ENCODE assay signal across 11 cellular contexts in the genomic region with DNA sequence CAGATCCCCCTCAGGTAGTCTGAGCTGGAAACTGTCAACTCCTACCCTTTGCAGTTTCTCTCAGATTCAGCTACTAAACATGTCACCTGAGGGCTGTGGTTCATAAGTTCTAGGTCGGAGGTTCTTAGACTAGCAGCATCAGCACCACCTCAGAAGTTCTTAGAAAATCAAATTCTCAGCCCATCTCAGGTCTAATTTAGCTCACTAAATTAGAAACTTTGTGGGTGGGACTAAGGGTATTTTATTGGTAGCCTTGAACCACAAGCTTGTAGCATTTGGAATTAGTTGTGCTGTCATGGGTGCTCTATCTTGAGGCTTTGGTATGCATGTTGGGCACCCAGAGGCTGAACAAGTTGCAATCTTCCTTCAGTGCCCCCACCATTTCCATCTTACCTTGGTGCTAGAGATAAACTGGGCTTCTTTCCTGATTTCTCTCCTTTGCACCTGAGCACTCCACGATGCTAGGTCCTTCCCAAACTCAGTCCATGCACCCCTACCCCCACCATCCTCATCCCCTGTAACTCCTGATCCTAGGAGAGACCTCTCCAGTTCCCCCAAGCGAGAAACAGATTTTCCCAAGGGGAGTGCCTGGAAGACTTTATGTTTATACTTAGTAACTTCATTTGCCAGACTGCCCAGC. TPM values are rescaled to one million over a fixed set of nuclear protein-coding genes. Genes with fewer than 3 reads are reported as not detected.
DNase-seq lines count a peak whose midpoint lies in the region; ATAC-seq, FAIRE-seq and TF ChIP-seq lines count a peak whose summit lies in the region.
"Had no signal": no experiment of that assay in that cellular context is flagged by ENCODE, and none has a peak within 500 bp of the region (broad histone marks: within the 10 kb centered on the region; RNA-seq: fewer than 3 reads in every experiment).

No MANE protein-coding gene starts in this region.

- no peak for TF ChIP-seq POLR2A in GM12891 (IDR thresholded peaks at IDR 0.05; ENCODE audit: low read depth, low read length)

- H3K4me2 ChIP-seq in KMS-11, result peak overlapping the region; percentile 16; the same call in 1 of the 2 replicates

- no peaks in the 10 kb centered on the region for H3K9me3 Mint-ChIP-seq in activated naive CD8-positive, alpha-beta T cell treated with anti-CD3 and anti-CD28 coated beads, Interleukin-2, amount 50 U/mL, for 24 hours
- no peaks in the 10 kb centered on the region for H3K9me3 Mint-ChIP-seq in osteocyte (ENCODE audit: unreplicated experiment)

- no peaks in the 10 kb centered on the region for H3K79me2 ChIP-seq in KMS-11 (ENCODE audit: insufficient read depth, low read depth)

- H3K36me3 Mint-ChIP-seq in activated naive CD8-positive, alpha-beta T cell treated with anti-CD3 and anti-CD28 coated beads, Interleukin-2, amount 50 U/mL, for 24 hours (ENCODE audit: low read depth), result peaks cover 10% of the 10 kb centered on the region
- H3K36me3 Mint-ChIP-seq in osteocyte (ENCODE audit: unreplicated experiment), result no peaks in the 10 kb centered on the region

- H2AFZ ChIP-seq in KMS-11 (ENCODE audit: low read depth), result 0 out of 2 replicates have a peak overlapping the region, but pooled peaks have one; percentile 10

- H3K9ac ChIP-seq in KMS-11, result no peak overlapping the region

- H3K4me3 Mint-ChIP-seq in activated naive CD8-positive, alpha-beta T cell treated with anti-CD3 and anti-CD28 coated beads, Interleukin-2, amount 50 U/mL, for 24 hours, result peak overlapping the region; percentile 58
- no peak overlapping the region for H3K4me3 Mint-ChIP-seq in osteocyte (ENCODE audit: unreplicated experiment)

- no peaks in the 10 kb centered on the region for H4K20me1 ChIP-seq in KMS-11 (ENCODE audit: insufficient read depth)

- H3K4me3 ChIP-seq in KMS-11 (IDR thresholded peaks at IDR 0.05; ENCODE audit: insufficient read depth, low read depth, low read length), result no peak overlapping the region

- H3K27me3 ChIP-seq in KMS-11 (ENCODE audit: insufficient read depth, low read depth), result no peaks in the 10 kb centered on the region
- H3K27me3 ChIP-seq: neutrophil had no signal

- TF ChIP-seq CTCF in KMS-11 (conservative IDR thresholded peaks at IDR 0.05; ENCODE audit: low read depth, low read length) (no peak), osteocyte (IDR thresholded peaks at IDR 0.05) (no peak)

- peak overlapping the region; percentile 88 for H3K27ac Mint-ChIP-seq in activated naive CD8-positive, alpha-beta T cell treated with anti-CD3 and anti-CD28 coated beads, Interleukin-2, amount 50 U/mL, for 24 hours
- H3K27ac Mint-ChIP-seq in osteocyte (ENCODE audit: unreplicated experiment), result peak overlapping the region; percentile 59

- no peak overlapping the region; the same call in 1 of the 2 replicates for H3K27ac ChIP-seq in KMS-11
- H3K27ac ChIP-seq: neutrophil had no signal

- peak; percentile 26 for FAIRE-seq in GM12891 (lab: Jason Lieb, UNC)

- H3K4me1 Mint-ChIP-seq in activated naive CD8-positive, alpha-beta T cell treated with anti-CD3 and anti-CD28 coated beads, Interleukin-2, amount 50 U/mL, for 24 hours, result peaks cover 90% of the 10 kb centered on the region
- peaks cover 13% of the 10 kb centered on the region for H3K4me1 Mint-ChIP-seq in osteocyte (ENCODE audit: unreplicated experiment)

- H3K4me1 ChIP-seq in KMS-11 (ENCODE audit: low read depth, poor library complexity, severe bottlenecking), result peaks cover 47% of the 10 kb centered on the region

- intact Hi-C loops in posterior vena cava (cut with DNase I), result no loop called here

- peak; percentile 70 for ATAC-seq in activated naive CD8-positive, alpha-beta T cell treated with anti-CD3 and anti-CD28 coated beads, Interleukin-2, amount 50 U/mL, for 24 hours

- peaks cover 7% of the 10 kb centered on the region for H3K27me3 Mint-ChIP-seq in activated naive CD8-positive, alpha-beta T cell treated with anti-CD3 and anti-CD28 coated beads, Interleukin-2, amount 50 U/mL, for 24 hours
- H3K27me3 Mint-ChIP-seq in osteocyte (ENCODE audit: unreplicated experiment), result peaks cover 5% of the 10 kb centered on the region

- DNase-seq in GM12891 (ENCODE audit: insufficient read length, low spot score) (no peak), osteocyte (ENCODE audit: extremely low spot score, unreplicated experiment) (no peak), SKM-1 (lab: John Stamatoyannopoulos, UW; ENCODE audit: unreplicated experiment) (no peak), posterior vena cava (ENCODE audit: low spot score) (no peak)
- DNase-seq in activated naive CD8-positive, alpha-beta T cell treated with anti-CD3 and anti-CD28 coated beads, Interleukin-2, amount 50 U/mL, for 24 hours, result no peak
- DNase-seq in stimulated activated CD4-positive, alpha-beta T cell treated with anti-CD3 and anti-CD28 coated beads, Interleukin-2, amount 100 ng/mL, for 24 hours, result no peak
- DNase-seq: activated CD4-positive, CD25-positive, alpha-beta regulatory T cell treated with anti-CD3 and anti-CD28 coated beads, Interleukin-2, amount 50 U/mL, for 72 hours; NCI-H446 treated with DMSO at 0.1 percent for 48 hours; SHP77 treated with DMSO at 0.1 percent for 48 hours had no signal

- no peaks in the 10 kb centered on the region for H3K36me3 ChIP-seq in KMS-11 (ENCODE audit: insufficient read depth)
- H3K36me3 ChIP-seq: neutrophil had no signal

TF ChIP-seq in GM12891, 5 proteins besides CTCF, POLR2A, EP300 and RAD21:
- TF ChIP-seq POLR2AphosphoS5 (IDR thresholded peaks at IDR 0.05; ENCODE audit: low read depth, low read length) (no peak), PAX5 (IDR thresholded peaks at IDR 0.05; ENCODE audit: insufficient read depth, low read length, severe bottlenecking) (no peak), POU2F2 (IDR thresholded peaks at IDR 0.05; ENCODE audit: low read depth, low read length) (no peak)

RNA-seq across cellular contexts. Expression of a gene that starts 54.2 kb away (rescaled TPM):
- polyA plus RNA-seq in GM12891 (2012; ENCODE audit: low read depth, missing spikeins), result 11.5 TPM
- total RNA-seq in osteocyte (0.31 TPM in 1 of 2 replicates, not detected in the other), posterior vena cava (10 to 100 TPM; 39.7 to 62.3 TPM)

Comparison
In these comparisons a context has a peak if more than half of its experiments do, and no peak if none do; other contexts are left out.
1. RNA of a gene that starts 54.2 kb away (total RNA-seq): 39.7 to 62.3 TPM in posterior vena cava; 0.31 TPM in osteocyte; every median in the first group is over 10 times any median in the second.